In genomic region chr14:73757876-73758391, GRCh38 we compare ENCODE assay signal across 8 cellular contexts. TPM values are rescaled to one million over a fixed set of nuclear protein-coding genes. Genes with fewer than 3 reads are reported as not detected.
DNase-seq lines count a peak whose midpoint lies in the region; TF ChIP-seq lines count a peak whose summit lies in the region.

No MANE protein-coding gene starts in this region.

- TF ChIP-seq CTCF in CD14-positive monocyte (IDR thresholded peaks at IDR 0.05), result no peak
- TF ChIP-seq CTCF in NB4 (IDR thresholded peaks at IDR 0.05; ENCODE audit: low read depth, low read length), result no peak
- no peak for TF ChIP-seq CTCF in neural progenitor cell (IDR thresholded peaks at IDR 0.05)

- H3K4me3 Mint-ChIP-seq in CD14-positive monocyte (peak overlapping the region; percentile 83 to 88), neural progenitor cell (peak overlapping the region; percentile 84)

- H3K4me1 ChIP-seq in duodenal mucosa (ENCODE audit: control insufficient read depth in 1 of 2, insufficient read depth in 2 of 2, low read length in 2 of 2) (peaks cover 80 to 86% of the 10 kb centered on the region in 2 donors), neural progenitor cell (peaks cover 15% of the 10 kb centered on the region)

- H3K27me3 Mint-ChIP-seq in CD14-positive monocyte (ENCODE audit: low read depth in 3 of 3) (peaks cover 0 to 2% (median 0%) of the 10 kb centered on the region in 3 donors), neural progenitor cell (ENCODE audit: insufficient read depth, low read depth) (peaks cover 7% of the 10 kb centered on the region)

- H3K4me1 Mint-ChIP-seq in CD14-positive monocyte (peaks cover 83% of the 10 kb centered on the region), neural progenitor cell (peaks cover 75% of the 10 kb centered on the region)

- H3K27me3 ChIP-seq in duodenal mucosa (ENCODE audit: control insufficient read depth in 1 of 2, insufficient read depth in 2 of 2, low read length in 2 of 2) (no peaks in the 10 kb centered on the region), neural progenitor cell (peaks cover 51% of the 10 kb centered on the region)

- peaks cover 21% of the 10 kb centered on the region for H4K20me1 ChIP-seq in neural progenitor cell (ENCODE audit: low read depth)

- H3K4me3 ChIP-seq in NB4 (ENCODE audit: low read depth, low read length), result peak overlapping the region; percentile 80
- peak overlapping the region; percentile 81 to 84 for H3K4me3 ChIP-seq in duodenal mucosa (ENCODE audit: low read depth in 1 of 2, low read length in 2 of 2)
- H3K4me3 ChIP-seq in neural progenitor cell, result peak overlapping the region; percentile 77

- no peaks in the 10 kb centered on the region for H3K79me2 ChIP-seq in neural progenitor cell (ENCODE audit: low read depth)

- H2AFZ ChIP-seq in neural progenitor cell (replicated peaks), result no peak overlapping the region

- H3K9ac ChIP-seq in duodenal mucosa (ENCODE audit: low read depth in 1 of 2, low read length in 2 of 2) (peak overlapping the region; percentile 82 to 87), neural progenitor cell (no peak overlapping the region)

- H3K9me3 ChIP-seq in duodenal mucosa (ENCODE audit: control insufficient read depth in 1 of 2, low read length in 2 of 2) (no peaks in the 10 kb centered on the region), neural progenitor cell (ENCODE audit: low read depth) (no peaks in the 10 kb centered on the region)

- peak overlapping the region; percentile 87 for H3K4me2 ChIP-seq in neural progenitor cell

- DNase-seq in CD14-positive monocyte (ENCODE audit: low spot score), result no peak
- DNase-seq in NB4 (ENCODE audit: low read depth), result no peak
- DNase-seq in neural progenitor cell (ENCODE audit: low spot score), result no peak
- no peak for DNase-seq in SKM-1 treated with dmso at 0.1 percent for 144 hours (lab: John Stamatoyannopoulos, UW; ENCODE audit: unreplicated experiment)
- no peak for DNase-seq in NOMO-1 treated with dmso at 0.1 percent for 144 hours (lab: John Stamatoyannopoulos, UW; ENCODE audit: unreplicated experiment)
- no peak for DNase-seq in NCI-H526 treated with DMSO at 0.1 percent for 48 hours (lab: John Stamatoyannopoulos, UW)
- DNase-seq in iPS-NIHi11 (ENCODE audit: low spot score), result no peak

- H3K9me3 Mint-ChIP-seq in CD14-positive monocyte (no peaks in the 10 kb centered on the region), neural progenitor cell (no peaks in the 10 kb centered on the region)

- H3K27ac ChIP-seq in duodenal mucosa (ENCODE audit: low read depth, low read length) (peak overlapping the region; percentile 78), neural progenitor cell (no peak overlapping the region)

- intact Hi-C loops in CD14-positive monocyte (cut with micrococcal nuclease), result no loop called here

- no peak for TF ChIP-seq POLR2A in NB4 (IDR thresholded peaks at IDR 0.05; ENCODE audit: extremely low read depth, insufficient read length)

- H3K36me3 Mint-ChIP-seq in CD14-positive monocyte (peaks cover 16 to 20% of the 10 kb centered on the region in 2 donors), neural progenitor cell (no peaks in the 10 kb centered on the region)

- H3K27ac Mint-ChIP-seq in CD14-positive monocyte, result peak overlapping the region; percentile 90 to 98 (median 96)
- H3K27ac Mint-ChIP-seq in neural progenitor cell, result no peak overlapping the region

- H3F3A ChIP-seq in neural progenitor cell (ENCODE audit: low read depth), result peaks cover 11% of the 10 kb centered on the region

- H3K36me3 ChIP-seq in duodenal mucosa (ENCODE audit: control insufficient read depth in 1 of 2, insufficient read depth in 2 of 2, low read length in 2 of 2) (no peaks in the 10 kb centered on the region), neural progenitor cell (no peaks in the 10 kb centered on the region)

RNA-seq across cellular contexts. Expression of gene PNMA1, which starts 43.8 kb away (rescaled TPM):
- 1 to 10 TPM; 4.4 to 6.4 TPM for polyA plus RNA-seq in CD14-positive monocyte
- total RNA-seq in neural progenitor cell (ENCODE audit: low replicate concordance), result 25.9 and 37.3 TPM in 2 replicates
